ENCODE assay signal across 8 cellular contexts in genomic region chr12:94147991-94148840, GRCh38. TPM values are rescaled to one million over a fixed set of nuclear protein-coding genes. Genes with fewer than 3 reads are reported as not detected.
DNase-seq lines count a peak whose midpoint lies in the region; ATAC-seq and TF ChIP-seq lines count a peak whose summit lies in the region.

TSS of gene PLXNC1 (plus strand) at chr12:94148577. CDS start at chr12:94148972, 395 bp downstream.

- POLR2A ChIA-PET in PC-3 (lab: Charles Lee; ENCODE audit: unreplicated experiment), result interaction anchor here (0.7 kb wide), 1 partner anchor 13 kb away, joined by 6 read pairs; no protein-coding TSS in a partner anchor

- peak; percentile 38 for DNase-seq in ACHN
- DNase-seq in PC-3, result no peak
- DNase-seq in activated gamma-delta T cell treated with Interleukin-2 at 50 U/mL for 16 hours, result peak; percentile 61
- peak in 1 of 2 donors; percentile 18 for DNase-seq in foreskin keratinocyte
- no peak for DNase-seq in neural crest cell (ENCODE audit: low read depth, low spot score)
- DNase-seq in testis, result peak; percentile 71

- H3K4me2 ChIP-seq in PC-3 (ENCODE audit: low read length), result peak within 1 kb of the TSS; percentile 80

- H3K27ac Mint-ChIP-seq in neural crest cell (ENCODE audit: unreplicated experiment), result no peak within 1 kb of the TSS

- no peaks in the 10 kb centered on the region for H4K20me1 ChIP-seq in PC-3 (ENCODE audit: low read length)

- H3K27me3 ChIP-seq in PC-3 (ENCODE audit: low read length), result peaks cover 86% of the 10 kb centered on the region
- peaks cover 97% of the 10 kb centered on the region for H3K27me3 ChIP-seq in foreskin keratinocyte
- no peaks in the 10 kb centered on the region for H3K27me3 ChIP-seq in testis

- CTCF ChIA-PET in PC-3 (lab: Charles Lee), result no interaction called here

- H3F3A ChIP-seq in PC-3 (ENCODE audit: low read length, unreplicated experiment), result no peaks in the 10 kb centered on the region

- no peaks in the 10 kb centered on the region for H3K79me2 ChIP-seq in PC-3 (ENCODE audit: low read length)

- in situ Hi-C loops in ACHN (cut with HindIII; ENCODE audit: low pct_ligation_motif_present, low pct_unique_long_range_greater_than_20kb, low sequenced_read_pairs), result loop anchor here (25.0 kb wide), 1 partner anchor 389 kb away; no protein-coding TSS in a partner anchor

- intact Hi-C loops in PC-3 (cut with micrococcal nuclease), result no loop called here
- intact Hi-C loops in testis (cut with DNase I; ENCODE audit: low total_unique reads), result no loop called here

- no peaks in the 10 kb centered on the region for H3K9me2 ChIP-seq in PC-3 (replicated peaks; ENCODE audit: low read length)

- no peak within 1 kb of the TSS for H3K9ac ChIP-seq in PC-3 (ENCODE audit: low read length)

- TF ChIP-seq POLR2A in testis (IDR thresholded peaks at IDR 0.05), result no peak

- H3K4me1 Mint-ChIP-seq in neural crest cell, result peaks cover 36% of the 10 kb centered on the region

- peaks cover 78% of the 10 kb centered on the region for H3K27me3 Mint-ChIP-seq in neural crest cell (ENCODE audit: low read depth)

- peak within 1 kb of the TSS; percentile 57 for H3K4me3 ChIP-seq in PC-3 (ENCODE audit: low read length)
- peak within 1 kb of the TSS; percentile 54 to 75 for H3K4me3 ChIP-seq in testis

- no peaks in the 10 kb centered on the region for H3K36me3 Mint-ChIP-seq in neural crest cell (ENCODE audit: low read depth)

- no peaks in the 10 kb centered on the region for H3K36me3 ChIP-seq in PC-3 (ENCODE audit: low read depth, low read length)
- H3K36me3 ChIP-seq in testis (ENCODE audit: low read depth, missing control alignments), result no peaks in the 10 kb centered on the region

- ATAC-seq in GM18873 (IDR thresholded peaks at IDR 0.05; ENCODE audit: low FRiP score, unreplicated experiment) (peak; percentile 39), HG03103 (IDR thresholded peaks at IDR 0.05; ENCODE audit: low read depth, unreplicated experiment) (peak; percentile 38), PC-3 (peak; percentile 22), foreskin keratinocyte (peak; percentile 36)

- TF ChIP-seq CTCF in PC-3 (conservative IDR thresholded peaks at IDR 0.05; ENCODE audit: low read depth, low read length), result no peak
- no peak for TF ChIP-seq CTCF in foreskin keratinocyte (conservative IDR thresholded peaks at IDR 0.05)
- no peak for TF ChIP-seq CTCF in neural crest cell (conservative IDR thresholded peaks at IDR 0.05)
- no peak for TF ChIP-seq CTCF in testis (IDR thresholded peaks at IDR 0.05)

- no peaks in the 10 kb centered on the region for H3K9me3 Mint-ChIP-seq in neural crest cell

- H3K9me3 ChIP-seq in PC-3 (ENCODE audit: low read length), result no peaks in the 10 kb centered on the region
- no peaks in the 10 kb centered on the region for H3K9me3 ChIP-seq in testis

- H3K4me1 ChIP-seq in PC-3 (ENCODE audit: insufficient read depth, low read length) (no peaks in the 10 kb centered on the region), foreskin keratinocyte (no peaks in the 10 kb centered on the region), testis (peaks cover 20% of the 10 kb centered on the region)

- no peak within 1 kb of the TSS for H3K27ac ChIP-seq in PC-3 (ENCODE audit: low read length)
- no peak within 1 kb of the TSS for H3K27ac ChIP-seq in foreskin keratinocyte
- peak within 1 kb of the TSS; percentile 48 to 80 for H3K27ac ChIP-seq in testis

- peak within 1 kb of the TSS; percentile 55 for H2AFZ ChIP-seq in PC-3 (ENCODE audit: low read length)

- peak within 1 kb of the TSS; percentile 88 for H3K4me3 Mint-ChIP-seq in neural crest cell

- BruUV-seq in PC-3 (replicated peaks; lab: Mats Ljungman, UMichigan), result no TSS peak

- 0 to 1% methylated on average over 15 to 80 of the region's 89 CpGs for WGBS in testis, 2 donors

RNA-seq across cellular contexts. Expression of gene PLXNC1, which starts in this region (rescaled TPM):
- total RNA-seq in PC-3 (2014; rRNA removed) (0.15 TPM in 1 of 2 replicates, not detected in the other), foreskin keratinocyte (0.18 and 0.88 TPM in 2 replicates), neural crest cell (4.3 and 5.8 TPM in 2 replicates), testis (100 to 1,000 TPM in 1 of 2 donors, 10 to 100 TPM in 1; 96.5 to 201 TPM)
- polyA plus RNA-seq in foreskin keratinocyte (0.03 and 0.21 TPM in 2 replicates), testis (ENCODE audit: insufficient read depth, low read depth, low replicate concordance) (36.5 TPM)

Comparison
In these comparisons a context has a peak if more than half of its experiments do, and no peak if none do; other contexts are left out.
1. RNA of gene PLXNC1 (total RNA-seq): 96.5 to 201 TPM in testis; 4.3 to 5.8 TPM in neural crest cell, 0.18 to 0.88 TPM in foreskin keratinocyte and 0.15 TPM in PC-3; every median in the first group is over 10 times any median in the second.
2. RNA of gene PLXNC1 (polyA plus RNA-seq): 36.5 TPM in testis (single experiment); 0.03 to 0.21 TPM in foreskin keratinocyte; every median in the first group is over 10 times any median in the second.
3. Peak in ATAC-seq, H3K4me3 ChIP-seq and H3K4me2 ChIP-seq in PC-3; RNA of the gene not detected or under 1 TPM.
4. Peak in ATAC-seq in foreskin keratinocyte; RNA of the gene not detected or under 1 TPM.
5. DNase-seq: peak in ACHN (single experiment), activated gamma-delta T cell treated with Interleukin-2 at 50 U/mL for 16 hours (single experiment) and testis (single experiment); none in PC-3 (single experiment) and neural crest cell (single experiment).
6. H3K27ac ChIP-seq: peak in testis (2 of 2); none in PC-3 (single experiment) and foreskin keratinocyte (single experiment).
7. Peak in every context shown above with its lines, with median percentiles within 50 percentile points of each other: ATAC-seq.